Comparison of ENCODE assay signal across 7 cellular contexts in the genomic region with DNA sequence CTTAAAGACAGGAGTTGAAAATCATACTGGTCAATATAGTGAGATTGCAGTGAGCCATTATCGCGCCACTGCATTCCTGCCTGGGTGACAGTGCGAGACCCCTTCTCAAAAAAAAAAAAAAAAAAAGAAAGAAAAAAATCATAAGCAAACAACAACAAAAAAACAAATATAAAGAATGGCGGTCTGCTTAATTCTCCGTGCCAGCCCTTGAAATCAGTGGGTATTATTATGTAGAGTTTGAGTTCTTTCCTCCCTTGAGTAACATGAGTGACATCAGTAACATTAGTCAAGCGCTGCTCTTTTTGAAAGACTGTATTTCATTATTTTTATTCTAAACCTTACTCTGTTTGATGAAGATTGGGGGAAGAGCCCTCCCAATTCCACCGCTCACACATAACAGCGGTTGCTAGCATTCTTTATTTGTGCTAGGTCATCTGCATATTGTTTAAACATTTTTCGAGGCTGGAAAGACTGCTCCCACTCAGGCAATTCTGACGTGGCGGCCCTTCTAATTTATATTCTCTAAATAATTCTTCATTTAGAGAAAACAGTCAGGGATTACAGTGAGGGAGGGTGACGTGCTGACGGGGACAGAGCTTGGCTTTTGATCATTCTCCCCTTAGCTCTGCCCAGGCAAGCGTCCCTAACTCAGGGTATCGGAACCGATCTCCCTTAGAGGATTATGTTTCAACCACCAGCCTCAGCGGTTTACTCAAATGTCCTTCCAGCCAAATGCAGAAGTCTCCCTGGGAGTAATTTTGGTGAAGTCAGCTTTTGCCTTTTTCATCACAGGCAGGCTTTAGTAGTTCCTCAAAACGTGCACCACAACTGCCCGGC. TPM values are rescaled to one million over a fixed set of nuclear protein-coding genes. Genes with fewer than 3 reads are reported as not detected.
DNase-seq lines count a peak whose midpoint lies in the region; ATAC-seq and TF ChIP-seq lines count a peak whose summit lies in the region.

No MANE protein-coding gene starts in this region.

- peak overlapping the region; percentile 99 for H3K4me3 Mint-ChIP-seq in central memory CD8-positive, alpha-beta T cell

- peak overlapping the region; percentile 100 for H3K27ac Mint-ChIP-seq in central memory CD8-positive, alpha-beta T cell (ENCODE audit: low read depth)

- peak overlapping the region; percentile 98 for H3K4me3 ChIP-seq in SJSA1
- peak overlapping the region; percentile 92 for H3K4me3 ChIP-seq in lower leg skin (ENCODE audit: low read depth, poor library complexity, severe bottlenecking)
- H3K4me3 ChIP-seq in stomach = peak overlapping the region; percentile 71 to 100 (median 86)

- H3K27me3 ChIP-seq in SJSA1 (replicated peaks) (no peaks in the 10 kb centered on the region), stomach (no peaks in the 10 kb centered on the region)

- H3K4me1 Mint-ChIP-seq in central memory CD8-positive, alpha-beta T cell = peaks cover 19% of the 10 kb centered on the region

- no peaks in the 10 kb centered on the region for H3K9me3 Mint-ChIP-seq in central memory CD8-positive, alpha-beta T cell

- H3K27ac ChIP-seq in SJSA1 = peak overlapping the region; percentile 98
- H3K27ac ChIP-seq in stomach = peak overlapping the region; percentile 97 to 99 (median 99)

- intact Hi-C loops in lower leg skin (cut with DNase I; ENCODE audit: low total_unique reads) (loop anchor here (10.0 kb wide), 1 partner anchor 68 kb away; no protein-coding TSS in a partner anchor), stomach (cut with DNase I; ENCODE audit: low total_unique reads) (no loop called here)

- H3K27me3 Mint-ChIP-seq in central memory CD8-positive, alpha-beta T cell = no peaks in the 10 kb centered on the region

- no peaks in the 10 kb centered on the region for H3K9me3 ChIP-seq in SJSA1 (replicated peaks)
- H3K9me3 ChIP-seq in stomach = no peaks in the 10 kb centered on the region

- TF ChIP-seq POLR2A in lower leg skin (IDR thresholded peaks at IDR 0.05) (no peak), stomach (IDR thresholded peaks at IDR 0.05) (no peak)

- H3K36me3 ChIP-seq in SJSA1 (peaks cover 7% of the 10 kb centered on the region), stomach (no peaks in the 10 kb centered on the region)

- no peak for TF ChIP-seq EP300 in stomach (IDR thresholded peaks at IDR 0.05)

- peaks cover 15% of the 10 kb centered on the region for H3K36me3 Mint-ChIP-seq in central memory CD8-positive, alpha-beta T cell (ENCODE audit: insufficient read depth)

- 25 to 27% methylated on average over 19 of the region's 19 CpGs for WGBS in lower leg skin, 2 donors
- WGBS in stomach, 5 donors = 16 to 25% (median 20%) methylated on average over 19 of the region's 19 CpGs

- DNase-seq in SJSA1 (ENCODE audit: low read depth in 1 of 2, low spot score in 2 of 2) (peak in 1 of 2 experiments; percentile 42), lower leg skin (ENCODE audit: low spot score in 2 of 2) (no peak), stomach (no peak)
- DNase-seq in central memory CD8-positive, alpha-beta T cell (ENCODE audit: low spot score in 2 of 2) = no peak

- H3K4me1 ChIP-seq in SJSA1 (replicated peaks) (peaks cover 14% of the 10 kb centered on the region), stomach (peaks cover 28 to 47% (median 35%) of the 10 kb centered on the region in 4 donors)

- ATAC-seq in GM19328 (IDR thresholded peaks at IDR 0.05; ENCODE audit: unreplicated experiment) (peak; percentile 10), HG03571 (IDR thresholded peaks at IDR 0.05; ENCODE audit: unreplicated experiment) (peak; percentile 11), GM21528 (IDR thresholded peaks at IDR 0.05; ENCODE audit: low FRiP score, unreplicated experiment) (no peak)
- no peak for ATAC-seq in central memory CD8-positive, alpha-beta T cell (replicated peaks; ENCODE audit: extremely low read depth, poor library complexity, severe bottlenecking)

- TF ChIP-seq CTCF in lower leg skin (IDR thresholded peaks at IDR 0.05) = no peak
- TF ChIP-seq CTCF in stomach (IDR thresholded peaks at IDR 0.05) = no peak

RNA-seq across cellular contexts. Expression of a gene that starts 0.9 kb away (rescaled TPM):
- 32.4 and 46.5 TPM in 2 replicates for total RNA-seq in SJSA1 (2014; rRNA removed; shearing (Covaris generic))
- total RNA-seq in lower leg skin (10 to 100 TPM; 53.0 to 82.0 (median 63.3) TPM), stomach (100 to 1,000 TPM in 4 of 5 donors, 10 to 100 TPM in 1; 58.2 to 384 (median 136) TPM)
- polyA plus RNA-seq in stomach = 10 to 100 TPM; 11.8 to 62.8 (median 14.7) TPM

RNA-seq across cellular contexts. Expression of a gene that starts 44.9 kb away (rescaled TPM):
- total RNA-seq in SJSA1 (2014; rRNA removed; shearing (Covaris generic)) = 1.4 TPM in 1 of 2 replicates, not detected in the other
- 1 to 10 TPM; 1.8 to 3.2 (median 2.4) TPM for total RNA-seq in lower leg skin
- total RNA-seq in stomach = 10 to 100 TPM in 3 of 5 donors, 1 to 10 TPM in 1, not detected in 1; 2.7 to 23.1 (median 16.7) TPM
- polyA plus RNA-seq in stomach = 100 to 1,000 TPM in 1 of 3 donors, 10 to 100 TPM in 2; 19.0 to 153 (median 33.9) TPM

Comparison
In these comparisons a context has a peak if more than half of its experiments do, and no peak if none do; other contexts are left out.
1. ATAC-seq: peak in GM19328 (single experiment) and HG03571 (single experiment); none in central memory CD8-positive, alpha-beta T cell (single experiment) and GM21528 (single experiment).
2. Peak in every context shown above with its lines, with median percentiles within 50 percentile points of each other: H3K4me3 ChIP-seq.